ENCODE assay signal across 27 cellular contexts in the genomic region with DNA sequence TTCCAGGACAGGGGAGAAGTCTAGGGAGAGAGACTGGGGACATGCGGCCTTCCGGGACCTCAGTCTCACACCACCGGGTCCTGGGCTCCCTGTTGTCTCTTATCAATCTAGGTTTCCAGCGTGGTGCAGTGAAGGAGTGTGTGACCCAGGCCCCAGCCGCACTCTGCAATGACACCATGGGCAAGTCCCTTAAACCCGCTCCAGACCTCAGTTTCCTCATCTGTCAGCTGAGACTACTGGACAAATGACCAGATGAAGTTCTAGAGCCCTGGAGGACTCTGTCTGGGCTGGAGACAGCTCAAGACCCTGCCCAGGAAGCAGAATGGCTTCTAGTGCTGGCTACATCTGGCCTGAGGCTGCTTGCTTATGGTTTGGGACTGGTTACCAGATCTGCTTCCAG. TPM values are rescaled to one million over a fixed set of nuclear protein-coding genes. Genes with fewer than 3 reads are reported as not detected.
"Had no signal": no experiment of that assay in that cellular context is flagged by ENCODE, and none has a peak within 500 bp of the region (broad histone marks: within the 10 kb centered on the region; RNA-seq: fewer than 3 reads in every experiment).

No MANE protein-coding gene starts in this region.

- DNase-seq: activated CD4-positive, alpha-beta memory T cell treated with anti-CD3 and anti-CD28 coated beads, Interleukin-2, amount 10 ng/mL, durations not matched to agents 7 days and 5 days; activated CD4-positive, alpha-beta T cell treated with anti-CD3 and anti-CD28 coated beads for 36 hours; activated CD4-positive, alpha-beta T cell treated with anti-CD3 and anti-CD28 coated beads, Interleukin-2, amount 10 ng/mL, durations not matched to agents 24 days and 14 days; activated CD4-positive, CD25-positive, alpha-beta regulatory T cell; activated CD4-positive, CD25-positive, alpha-beta regulatory T cell treated with anti-CD3 and anti-CD28 coated beads, Interleukin-2, amount 50 U/mL, for 72 hours; activated effector memory CD4-positive, alpha-beta T cell treated with anti-CD3 and anti-CD28 coated beads, Interleukin-2, amount 50 U/mL, for 16 hours; activated naive CD4-positive, alpha-beta T cell treated with anti-CD3 and anti-CD28 coated beads for 36 hours; activated naive CD8-positive, alpha-beta T cell treated with anti-CD3 and anti-CD28 coated beads for 36 hours; activated naive CD8-positive, alpha-beta T cell treated with anti-CD3 and anti-CD28 coated beads, Interleukin-2, amount 50 U/mL, for 24 hours; activated T-cell treated with anti-CD3 and anti-CD28 coated beads, Interleukin-2, amount 50 U/mL, for 1 hour; activated T-cell treated with anti-CD3 and anti-CD28 coated beads, Interleukin-2, amount 50 U/mL, for 48 hours; amygdala; aorta; body of pancreas; caudate nucleus; cortex of kidney; effector memory CD4-positive, alpha-beta T cell; erythroblast; foreskin melanocyte; head of caudate nucleus; T-helper 2 cell had no signal

- H3K9me3 ChIP-seq: adrenal gland, body of pancreas, esophagus muscularis mucosa, gastroesophageal sphincter had no signal

- H3K27me3 Mint-ChIP-seq: activated naive CD4-positive, alpha-beta T cell treated with anti-CD3 and anti-CD28 coated beads, Interleukin-2, amount 50 U/mL, for 24 hours; activated naive CD8-positive, alpha-beta T cell treated with anti-CD3 and anti-CD28 coated beads for 36 hours; activated naive CD8-positive, alpha-beta T cell treated with anti-CD3 and anti-CD28 coated beads, Interleukin-2, amount 50 U/mL, for 24 hours had no signal

- H3K27ac ChIP-seq: adrenal gland, body of pancreas, esophagus muscularis mucosa, gastroesophageal sphincter had no signal

- ATAC-seq: activated CD4-positive, alpha-beta T cell treated with anti-CD3 and anti-CD28 coated beads for 36 hours; activated naive CD8-positive, alpha-beta T cell treated with anti-CD3 and anti-CD28 coated beads, Interleukin-2, amount 50 U/mL, for 24 hours; body of pancreas; gastroesophageal sphincter had no signal

- H3K4me1 Mint-ChIP-seq: activated CD4-positive, alpha-beta memory T cell treated with anti-CD3 and anti-CD28 coated beads, Interleukin-2, amount 10 ng/mL, durations not matched to agents 7 days and 5 days; activated CD4-positive, alpha-beta T cell treated with anti-CD3 and anti-CD28 coated beads for 36 hours; activated CD4-positive, alpha-beta T cell treated with anti-CD3 and anti-CD28 coated beads, Interleukin-2, amount 10 ng/mL, durations not matched to agents 24 days and 14 days; activated naive CD4-positive, alpha-beta T cell treated with anti-CD3 and anti-CD28 coated beads, Interleukin-2, amount 50 U/mL, for 24 hours; activated naive CD8-positive, alpha-beta T cell treated with anti-CD3 and anti-CD28 coated beads for 36 hours; activated naive CD8-positive, alpha-beta T cell treated with anti-CD3 and anti-CD28 coated beads, Interleukin-2, amount 50 U/mL, for 24 hours had no signal

- H3K4me1 ChIP-seq: body of pancreas had no signal

- H3K36me3 ChIP-seq: adrenal gland, esophagus muscularis mucosa, gastroesophageal sphincter had no signal

- H3K27me3 ChIP-seq: adrenal gland, body of pancreas, esophagus muscularis mucosa had no signal

- H3K4me3 ChIP-seq: adrenal gland, body of pancreas, esophagus muscularis mucosa, gastroesophageal sphincter had no signal

- H3K27ac Mint-ChIP-seq: activated CD4-positive, alpha-beta memory T cell treated with anti-CD3 and anti-CD28 coated beads, Interleukin-2, amount 10 ng/mL, durations not matched to agents 7 days and 5 days; activated CD4-positive, alpha-beta T cell treated with anti-CD3 and anti-CD28 coated beads for 36 hours; activated CD4-positive, alpha-beta T cell treated with anti-CD3 and anti-CD28 coated beads, Interleukin-2, amount 10 ng/mL, durations not matched to agents 24 days and 14 days; activated naive CD4-positive, alpha-beta T cell treated with anti-CD3 and anti-CD28 coated beads for 36 hours; activated naive CD4-positive, alpha-beta T cell treated with anti-CD3 and anti-CD28 coated beads, Interleukin-2, amount 50 U/mL, for 24 hours; activated naive CD8-positive, alpha-beta T cell treated with anti-CD3 and anti-CD28 coated beads for 36 hours; activated naive CD8-positive, alpha-beta T cell treated with anti-CD3 and anti-CD28 coated beads, Interleukin-2, amount 50 U/mL, for 24 hours; activated T-helper 1 cell treated with anti-CD3 and anti-CD28 coated beads, Interleukin-12 subunit alpha, Interleukin-12 subunit beta, Interleukin-2, Interleukin-4 antibody, amounts not matched to agents 30 ng/mL and 10 ng/mL and 1 ng/mL, durations not matched to agents 14 hours and 24 hours and 36 hours; activated T-helper 2 cell treated with anti-CD3 and anti-CD28 coated beads, Interferon-gamma antibody, Interleukin-2, Interleukin-4, amounts not matched to agents 10 μg/mL and 5 μg/mL and 100 μg/mL, durations not matched to agents 14 hours and 24 hours and 36 hours had no signal

- H3K4me3 Mint-ChIP-seq: activated CD4-positive, alpha-beta memory T cell treated with anti-CD3 and anti-CD28 coated beads, Interleukin-2, amount 10 ng/mL, durations not matched to agents 7 days and 5 days; activated CD4-positive, alpha-beta T cell treated with anti-CD3 and anti-CD28 coated beads for 36 hours; activated CD4-positive, alpha-beta T cell treated with anti-CD3 and anti-CD28 coated beads, Interleukin-2, amount 10 ng/mL, durations not matched to agents 24 days and 14 days; activated naive CD4-positive, alpha-beta T cell treated with anti-CD3 and anti-CD28 coated beads for 36 hours; activated naive CD4-positive, alpha-beta T cell treated with anti-CD3 and anti-CD28 coated beads, Interleukin-2, amount 50 U/mL, for 24 hours; activated naive CD8-positive, alpha-beta T cell treated with anti-CD3 and anti-CD28 coated beads for 36 hours; activated naive CD8-positive, alpha-beta T cell treated with anti-CD3 and anti-CD28 coated beads, Interleukin-2, amount 50 U/mL, for 24 hours; activated T-helper 1 cell treated with anti-CD3 and anti-CD28 coated beads, Interleukin-12 subunit alpha, Interleukin-12 subunit beta, Interleukin-2, Interleukin-4 antibody, amounts not matched to agents 30 ng/mL and 10 ng/mL and 1 ng/mL, durations not matched to agents 14 hours and 24 hours and 36 hours had no signal

- H3K9me3 Mint-ChIP-seq: activated CD4-positive, alpha-beta memory T cell treated with anti-CD3 and anti-CD28 coated beads, Interleukin-2, amount 10 ng/mL, durations not matched to agents 7 days and 5 days; activated CD4-positive, alpha-beta T cell treated with anti-CD3 and anti-CD28 coated beads, Interleukin-2, amount 10 ng/mL, durations not matched to agents 24 days and 14 days; activated naive CD4-positive, alpha-beta T cell treated with anti-CD3 and anti-CD28 coated beads for 36 hours; activated naive CD4-positive, alpha-beta T cell treated with anti-CD3 and anti-CD28 coated beads, Interleukin-2, amount 50 U/mL, for 24 hours; activated naive CD8-positive, alpha-beta T cell treated with anti-CD3 and anti-CD28 coated beads for 36 hours; activated naive CD8-positive, alpha-beta T cell treated with anti-CD3 and anti-CD28 coated beads, Interleukin-2, amount 50 U/mL, for 24 hours; activated T-helper 1 cell treated with anti-CD3 and anti-CD28 coated beads, Interleukin-12 subunit alpha, Interleukin-12 subunit beta, Interleukin-2, Interleukin-4 antibody, amounts not matched to agents 30 ng/mL and 10 ng/mL and 1 ng/mL, durations not matched to agents 14 hours and 24 hours and 36 hours; activated T-helper 2 cell treated with anti-CD3 and anti-CD28 coated beads, Interferon-gamma antibody, Interleukin-2, Interleukin-4, amounts not matched to agents 10 μg/mL and 5 μg/mL and 100 μg/mL, durations not matched to agents 14 hours and 24 hours and 36 hours had no signal

- H3K36me3 Mint-ChIP-seq: activated naive CD4-positive, alpha-beta T cell treated with anti-CD3 and anti-CD28 coated beads, Interleukin-2, amount 50 U/mL, for 24 hours; activated naive CD8-positive, alpha-beta T cell treated with anti-CD3 and anti-CD28 coated beads for 36 hours had no signal

RNA-seq across cellular contexts. Expression of gene EIF5AL1, which starts 20.1 kb away (rescaled TPM):
- total RNA-seq: body of pancreas had no signal
